Comparison of ENCODE assay signal across 27 cellular contexts in the genomic region with DNA sequence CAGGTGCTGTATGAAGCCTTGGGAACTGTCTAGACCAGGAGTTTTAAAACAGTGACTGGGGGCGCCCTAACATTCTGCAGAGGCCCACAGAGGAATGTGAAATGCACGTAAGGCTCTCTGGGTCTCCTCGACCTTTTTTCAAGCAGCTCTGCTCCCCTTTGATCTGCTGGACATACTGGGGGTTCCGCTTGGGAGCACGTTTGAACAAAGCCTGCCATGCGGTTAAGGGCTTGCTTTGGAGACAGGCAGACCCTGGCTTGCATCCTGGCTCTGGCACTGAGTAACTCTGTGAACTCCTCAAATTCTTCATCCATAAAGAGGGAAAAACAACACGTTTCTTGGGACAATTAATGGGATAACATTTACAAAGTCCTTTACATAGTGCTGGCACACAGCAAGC. TPM values are rescaled to one million over a fixed set of nuclear protein-coding genes. Genes with fewer than 3 reads are reported as not detected.
"Had no signal": no experiment of that assay in that cellular context is flagged by ENCODE, and none has a peak within 500 bp of the region (broad histone marks: within the 10 kb centered on the region; RNA-seq: fewer than 3 reads in every experiment).

No MANE protein-coding gene starts in this region.

- H3K27ac Mint-ChIP-seq: mesothelial cell of epicardium; natural killer cell treated with Interleukin-12 subunit alpha and Interleukin-12 subunit beta and Interleukin-15 and Interleukin-18, amount 100 ng/mL, for 72 hours; progenitor cell of endocrine pancreas; stimulated activated memory B cell treated with anti-CD40 and anti-IgM and Interleukin-4, amounts not matched to agents 10 μg/mL and 1 μg/mL and 100 μg/mL, for 72 hours; stimulated activated naive CD8-positive, alpha-beta T cell treated with anti-CD3 and anti-CD28 coated beads, Interleukin-15, amount 100 ng/mL, for 72 hours had no signal

- H3K27me3 ChIP-seq: ovary, sigmoid colon, testis, tibial artery, upper lobe of right lung had no signal

- H3K27ac ChIP-seq: heart right ventricle, hepatocyte, left ventricle myocardium inferior, ovary, testis, upper lobe of right lung had no signal

- H3K4me3 Mint-ChIP-seq: mesothelial cell of epicardium; naive B cell; natural killer cell treated with Interleukin-12 subunit alpha and Interleukin-12 subunit beta and Interleukin-15 and Interleukin-18, amount 100 ng/mL, for 72 hours; stimulated activated memory B cell treated with anti-CD40 and anti-IgM and Interleukin-4, amounts not matched to agents 10 μg/mL and 1 μg/mL and 100 μg/mL, for 72 hours; stimulated activated naive CD8-positive, alpha-beta T cell treated with anti-CD3 and anti-CD28 coated beads, Interleukin-15, amount 100 ng/mL, for 72 hours had no signal

- DNase-seq: heart right ventricle; kidney; left colon; left ventricle myocardium inferior; mesendoderm; naive B cell; ovary; retina; right cardiac atrium; sigmoid colon; small intestine; stimulated activated CD4-positive, alpha-beta T cell treated with anti-CD3 and anti-CD28 coated beads, Interleukin-1b, Interleukin-23, amount 100 ng/mL, for 48 hours; stimulated activated CD4-positive, alpha-beta T cell treated with anti-CD3 and anti-CD28 coated beads, Interleukin-2, amount 100 ng/mL, for 48 hours; stimulated activated CD4-positive, alpha-beta T cell treated with anti-CD3 and anti-CD28 coated beads, Interleukin-4, amount 100 ng/mL, for 4 hours; stimulated activated CD8-positive, alpha-beta memory T cell treated with anti-CD3 and anti-CD28 coated beads, Interleukin-4, amount 100 ng/mL, for 48 hours; stimulated activated naive CD4-positive, alpha-beta T cell treated with Interleukin-2 at 50 U/mL for 16 hours; stimulated activated naive CD8-positive, alpha-beta T cell treated with anti-CD3 and anti-CD28 coated beads, Interleukin-15, amount 100 ng/mL, for 72 hours; testis; tibial artery; trophoblast cell; upper lobe of right lung had no signal

- ATAC-seq: heart right ventricle; left colon; natural killer cell treated with Interleukin-12 subunit alpha and Interleukin-12 subunit beta and Interleukin-15 and Interleukin-18, amount 100 ng/mL, for 72 hours; right cardiac atrium; stimulated activated memory B cell treated with anti-CD40 and anti-IgM and Interleukin-4, amounts not matched to agents 10 μg/mL and 1 μg/mL and 100 μg/mL, for 72 hours; stimulated activated naive CD8-positive, alpha-beta T cell treated with anti-CD3 and anti-CD28 coated beads, Interleukin-15, amount 100 ng/mL, for 72 hours; upper lobe of right lung had no signal

- H3K9me3 Mint-ChIP-seq: mesothelial cell of epicardium; naive B cell; natural killer cell treated with Interleukin-12 subunit alpha and Interleukin-12 subunit beta and Interleukin-15 and Interleukin-18, amount 100 ng/mL, for 72 hours; stimulated activated memory B cell treated with anti-CD40 and anti-IgM and Interleukin-4, amounts not matched to agents 10 μg/mL and 1 μg/mL and 100 μg/mL, for 72 hours; stimulated activated naive CD8-positive, alpha-beta T cell treated with anti-CD3 and anti-CD28 coated beads, Interleukin-15, amount 100 ng/mL, for 72 hours had no signal

- H3K4me1 Mint-ChIP-seq: mesothelial cell of epicardium; naive B cell; stimulated activated memory B cell treated with anti-CD40 and anti-IgM and Interleukin-4, amounts not matched to agents 10 μg/mL and 1 μg/mL and 100 μg/mL, for 72 hours; stimulated activated naive CD8-positive, alpha-beta T cell treated with anti-CD3 and anti-CD28 coated beads, Interleukin-15, amount 100 ng/mL, for 72 hours had no signal

- H3K36me3 Mint-ChIP-seq: naive B cell; natural killer cell treated with Interleukin-12 subunit alpha and Interleukin-12 subunit beta and Interleukin-15 and Interleukin-18, amount 100 ng/mL, for 72 hours; stimulated activated memory B cell treated with anti-CD40 and anti-IgM and Interleukin-4, amounts not matched to agents 10 μg/mL and 1 μg/mL and 100 μg/mL, for 72 hours had no signal

- H3K9me3 ChIP-seq: heart right ventricle, left ventricle myocardium inferior, ovary, sigmoid colon, testis, tibial artery, upper lobe of right lung had no signal

- H3K4me1 ChIP-seq: testis, upper lobe of right lung had no signal

- H3K4me3 ChIP-seq: heart right ventricle, hepatocyte, left ventricle myocardium inferior, lung, ovary, sigmoid colon, testis, tibial artery, upper lobe of right lung had no signal

- H3K36me3 ChIP-seq: ovary had no signal

RNA-seq across cellular contexts. Expression of a gene that starts 7.8 kb away (rescaled TPM):
- total RNA-seq: natural killer cell treated with Interleukin-12 subunit alpha and Interleukin-12 subunit beta and Interleukin-15 and Interleukin-18, amount 100 ng/mL, for 72 hours had no signal
